ENCODE assay signal across 24 cellular contexts in genomic region chr3:56908004-56908403, GRCh38.
"Had no signal": no experiment of that assay in that cellular context is flagged by ENCODE, and none has a peak within 500 bp of the region (broad histone marks: within the 10 kb centered on the region; RNA-seq: fewer than 3 reads in every experiment).

No MANE protein-coding gene starts in this region.

- H3K4me1 ChIP-seq: Peyer's patch had no signal

- H3K27ac ChIP-seq: brain microvascular endothelial cell, KMS-11, Peyer's patch, RWPE1 had no signal

- H3K9me3 ChIP-seq: Peyer's patch had no signal

- H3K27me3 ChIP-seq: brain microvascular endothelial cell, Peyer's patch had no signal

- H3K4me3 ChIP-seq: Peyer's patch had no signal

- DNase-seq: activated B cell treated with CpG ODN at 0.5 μM for 24 hours; activated CD4-positive, alpha-beta memory T cell treated with anti-CD3 and anti-CD28 coated beads for 36 hours; activated CD4-positive, alpha-beta T cell treated with anti-CD3 and anti-CD28 coated beads for 1 hour; activated CD4-positive, alpha-beta T cell treated with anti-CD3 and anti-CD28 coated beads, Interleukin-2, amount 10 ng/mL, durations not matched to agents 7 days and 5 days; activated CD8-positive, alpha-beta memory T cell treated with anti-CD3 and anti-CD28 coated beads for 24 hours; activated effector memory CD4-positive, alpha-beta T cell treated with anti-CD3 and anti-CD28 coated beads, Interleukin-2, amount 50 U/mL, for 16 hours; activated naive CD4-positive, alpha-beta T cell treated with anti-CD3 and anti-CD28 coated beads for 36 hours; activated naive CD8-positive, alpha-beta T cell treated with anti-CD3 and anti-CD28 coated beads for 36 hours; activated T-cell treated with anti-CD3 and anti-CD28 coated beads, Interleukin-2, amount 50 U/mL, for 4 hours; brain microvascular endothelial cell; caudate nucleus; MM.1S; NCI-H1105; NCI-H1436; NCI-H1694 treated with DMSO at 0.1 percent for 48 hours; NCI-H2029 treated with DMSO at 0.1 percent for 48 hours; NCI-H510A treated with DMSO at 0.1 percent for 48 hours; NCI-H69; Peyer's patch; SHP77 treated with DMSO at 0.1 percent for 48 hours; T1000 had no signal

- FAIRE-seq: TTC549 had no signal

- ATAC-seq: activated T-cell treated with anti-CD3 and anti-CD28 coated beads, Interleukin-2, amount 50 U/mL, for 4 hours had no signal

- H3K4me2 ChIP-seq: KMS-11 had no signal

- H3K36me3 ChIP-seq: brain microvascular endothelial cell, Peyer's patch had no signal

- H3K9ac ChIP-seq: KMS-11 had no signal
